Comparison of ENCODE assay signal across 18 cellular contexts in the genomic region with DNA sequence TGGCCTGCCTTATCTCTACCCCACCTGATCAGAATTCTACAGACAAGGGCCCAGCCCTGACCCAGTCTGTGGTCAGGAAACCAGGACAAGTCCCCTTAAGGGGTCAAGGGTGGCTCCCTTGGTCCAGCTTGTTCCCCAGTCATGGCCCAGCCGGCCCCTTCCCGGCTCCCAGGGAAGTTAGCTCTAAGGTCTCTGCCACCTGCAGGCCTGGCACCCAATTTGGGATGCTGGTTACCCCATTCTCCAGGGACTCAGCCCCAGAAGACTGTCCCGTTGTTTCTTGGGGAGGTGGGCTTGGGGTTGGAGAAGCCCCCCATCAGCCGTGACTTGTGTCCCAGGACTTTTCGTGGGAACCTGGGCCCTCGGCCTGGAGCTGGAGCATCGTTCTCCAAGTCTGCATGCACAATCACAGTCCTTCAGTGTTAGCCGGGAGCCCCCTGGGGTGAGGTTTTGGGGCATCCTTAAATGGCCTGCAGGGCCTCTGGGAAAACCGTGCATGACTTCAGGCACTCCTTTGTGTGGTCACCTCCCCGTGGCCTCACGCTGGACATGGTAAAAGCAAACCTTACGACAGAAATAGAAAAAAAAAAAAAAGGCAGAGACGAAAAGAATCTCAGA.
DNase-seq lines count a peak whose midpoint lies in the region; ATAC-seq and TF ChIP-seq lines count a peak whose summit lies in the region.
"Had no signal": no experiment of that assay in that cellular context is flagged by ENCODE, and none has a peak within 500 bp of the region (broad histone marks: within the 10 kb centered on the region; RNA-seq: fewer than 3 reads in every experiment).

No MANE protein-coding gene starts in this region.

- H3K4me3 Mint-ChIP-seq in WTC11, result no peak overlapping the region
- H3K4me3 Mint-ChIP-seq in nephron progenitor cell, result peak overlapping the region; percentile 58
- H3K4me3 Mint-ChIP-seq: CD4-positive, alpha-beta T cell had no signal

- H3K9me3 Mint-ChIP-seq in WTC11, result no peaks in the 10 kb centered on the region
- H3K9me3 Mint-ChIP-seq in nephron progenitor cell, result no peaks in the 10 kb centered on the region
- H3K9me3 Mint-ChIP-seq: CD4-positive, alpha-beta T cell had no signal

- no peak overlapping the region for H3K4me3 ChIP-seq in spleen

- no peaks in the 10 kb centered on the region for H3K27me3 Mint-ChIP-seq in WTC11 (ENCODE audit: low read depth)
- peaks cover 12% of the 10 kb centered on the region for H3K27me3 Mint-ChIP-seq in nephron progenitor cell (ENCODE audit: low read depth, poor library complexity)
- H3K27me3 Mint-ChIP-seq: CD4-positive, alpha-beta T cell had no signal

- no peak for TF ChIP-seq POLR2A in spleen (IDR thresholded peaks at IDR 0.05)

- no peaks in the 10 kb centered on the region for H3K9me3 ChIP-seq in spleen

- H3K27ac ChIP-seq in spleen, result no peak overlapping the region

- no peaks in the 10 kb centered on the region for H3K36me3 ChIP-seq in spleen

- H3K4me1 ChIP-seq in spleen, result peaks cover 0 to 13% (median 3%) of the 10 kb centered on the region in 6 donors

- no peak for TF ChIP-seq CTCF in WTC11 (IDR thresholded peaks at IDR 0.05)
- no peak for TF ChIP-seq CTCF in nephron progenitor cell (IDR thresholded peaks at IDR 0.05)
- no peak for TF ChIP-seq CTCF in spleen (IDR thresholded peaks at IDR 0.05 in 8 of 11, conservative IDR thresholded peaks at IDR 0.05 in 3 of 11)

- peak; percentile 35 for DNase-seq in Right ventricle myocardium inferior (ENCODE audit: missing footprints)
- no peak for DNase-seq in Right ventricle myocardium superior
- DNase-seq in WTC11 (ENCODE audit: low spot score), result no peak
- DNase-seq in nephron progenitor cell, result no peak
- peak; percentile 27 for DNase-seq in spleen
- no peak for DNase-seq in NK-92 treated with Interleukin-12 subunit alpha and Interleukin-12 subunit beta, amount 100 ng/mL, for 24 hours (lab: John Stamatoyannopoulos, UW)
- DNase-seq: 8988T; CD4-positive, alpha-beta T cell; DMS153; GF-D8; HCEC 1CT; NCI-H1092 treated with DMSO at 0.1 percent for 48 hours; NCI-H2081; NCI-H510A; NCI-H748 treated with DMSO at 0.1 percent for 48 hours; SIG-M5 had no signal

- WGBS in spleen, 5 donors, result 89 to 93% (median 91%) methylated on average over 13 of the region's 13 CpGs

- CTCF ChIA-PET in WTC11 (lab: Charles Lee), result interaction anchor here (0.7 to 1.8 kb wide), 5 partner anchors 54 to 207 kb away, joined by 3 to 8 read pairs (median 5); partner anchors contain the start of gene COL23A1

- H3K36me3 Mint-ChIP-seq in WTC11 (no peaks in the 10 kb centered on the region), nephron progenitor cell (ENCODE audit: low read depth) (no peaks in the 10 kb centered on the region)

- peaks cover 43% of the 10 kb centered on the region for H3K4me1 Mint-ChIP-seq in WTC11
- H3K4me1 Mint-ChIP-seq in nephron progenitor cell, result peaks cover 80% of the 10 kb centered on the region

- H3K27me3 ChIP-seq in spleen (replicated peaks in 1 of 7), result peaks cover 0 to 35% (median 8%) of the 10 kb centered on the region in 7 donors

- peak overlapping the region; percentile 76 for H3K27ac Mint-ChIP-seq in WTC11
- H3K27ac Mint-ChIP-seq in nephron progenitor cell, result no peak overlapping the region
- H3K27ac Mint-ChIP-seq: CD4-positive, alpha-beta T cell had no signal

- ATAC-seq in Right ventricle myocardium inferior, result no peak
- ATAC-seq in Right ventricle myocardium superior (ENCODE audit: poor library complexity), result no peak
- ATAC-seq in WTC11, result no peak
- no peak for ATAC-seq in HG02798 (IDR thresholded peaks at IDR 0.05; ENCODE audit: poor library complexity, unreplicated experiment)
- no peak for ATAC-seq in HG03097 (IDR thresholded peaks at IDR 0.05; ENCODE audit: low FRiP score, unreplicated experiment)

- intact Hi-C loops in Right ventricle myocardium inferior (cut with DNase I), result no loop called here
- intact Hi-C loops in Right ventricle myocardium superior (cut with DNase I), result no loop called here
- intact Hi-C loops in spleen (cut with DNase I; ENCODE audit: low total_unique reads), result no loop called here

- POLR2A ChIA-PET in WTC11 (lab: Charles Lee), result no interaction called here

TF ChIP-seq in WTC11, 78 proteins besides CTCF, POLR2A, EP300 and RAD21:
- TF ChIP-seq, protein P1, sequence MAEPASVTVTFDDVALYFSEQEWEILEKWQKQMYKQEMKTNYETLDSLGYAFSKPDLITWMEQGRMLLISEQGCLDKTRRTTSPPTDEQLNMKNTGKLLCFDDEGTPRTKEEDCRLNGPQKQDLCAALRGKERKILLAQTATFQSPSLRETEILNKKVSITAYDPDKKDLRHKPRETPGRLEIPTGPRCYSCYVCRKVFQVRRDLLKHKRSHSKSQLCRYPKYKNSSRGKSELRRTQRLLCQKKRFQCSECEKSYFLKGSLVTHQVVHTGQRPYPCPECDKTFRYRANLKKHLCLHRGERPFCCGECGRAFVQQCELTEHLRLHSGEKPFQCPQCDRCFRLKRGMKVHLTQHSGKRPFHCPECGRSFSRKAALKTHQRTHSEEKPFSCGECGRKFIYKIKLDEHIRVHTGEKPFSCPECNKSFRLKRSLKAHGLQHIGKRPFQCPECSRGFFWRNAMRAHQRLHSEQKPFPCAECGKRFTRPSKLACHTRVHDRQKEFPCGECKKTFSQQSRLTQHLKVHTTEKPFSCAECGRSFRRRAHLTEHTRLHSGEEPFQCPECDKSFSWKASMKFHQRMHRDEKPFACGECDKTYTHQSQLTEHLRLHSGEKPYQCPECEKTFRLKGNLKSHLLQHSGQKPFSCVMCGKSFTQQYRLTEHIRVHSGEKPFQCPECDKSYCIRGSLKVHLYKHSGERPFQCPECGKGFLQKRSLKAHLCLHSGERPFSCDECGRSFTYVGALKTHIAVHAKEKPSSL (CRISPR knock-in tag; conservative IDR thresholded peaks at IDR 0.05), result no peak
- TF ChIP-seq ELF4 (CRISPR knock-in tag; IDR thresholded peaks at IDR 0.05; ENCODE audit: low read depth), result no peak
- TF ChIP-seq ZNF219 (CRISPR knock-in tag; IDR thresholded peaks at IDR 0.05; ENCODE audit: borderline replicate concordance), result no peak
- TF ChIP-seq FOXJ3 (CRISPR knock-in tag; IDR thresholded peaks at IDR 0.05; ENCODE audit: borderline replicate concordance), result no peak
- TF ChIP-seq GRHL2 (CRISPR knock-in tag; IDR thresholded peaks at IDR 0.05; ENCODE audit: insufficient replicate concordance, severe bottlenecking), result no peak
- TF ChIP-seq ZNF121 (CRISPR knock-in tag; IDR thresholded peaks at IDR 0.05), result no peak
- TF ChIP-seq NR1H2 (CRISPR knock-in tag; IDR thresholded peaks at IDR 0.05), result no peak
- no peak for TF ChIP-seq NFATC4 (CRISPR knock-in tag; IDR thresholded peaks at IDR 0.05)
- no peak for TF ChIP-seq ZNF396 (CRISPR knock-in tag; IDR thresholded peaks at IDR 0.05; ENCODE audit: borderline replicate concordance)
- TF ChIP-seq FOXK1 (CRISPR knock-in tag; IDR thresholded peaks at IDR 0.05), result no peak
- no peak for TF ChIP-seq NFYB (CRISPR knock-in tag; conservative IDR thresholded peaks at IDR 0.05; ENCODE audit: low read depth)

Comparison
In these comparisons a context has a peak if more than half of its experiments do, and no peak if none do; other contexts are left out.
1. DNase-seq: peak in Right ventricle myocardium inferior (single experiment) and spleen (single experiment); none in Right ventricle myocardium superior (single experiment), WTC11 (single experiment), nephron progenitor cell (single experiment) and NK-92 treated with Interleukin-12 subunit alpha and Interleukin-12 subunit beta, amount 100 ng/mL, for 24 hours (single experiment).